1 cellular context compared by ENCODE assay signal in genomic region chr21:38958940-38959685, GRCh38.
TF ChIP-seq lines count a peak whose summit lies in the region.

No MANE protein-coding gene starts in this region.

TF ChIP-seq in HepG2, 621 proteins besides CTCF, POLR2A, EP300 and RAD21 (continued from another document):
- TF ChIP-seq HMGXB4 (CRISPR knock-in tag; IDR thresholded peaks at IDR 0.05; ENCODE audit: borderline replicate concordance in 1 of 2, low read depth in 1 of 2) = no peak
- TF ChIP-seq ZNF138 (CRISPR knock-in tag; IDR thresholded peaks at IDR 0.05; ENCODE audit: low read depth) = no peak
- no peak for TF ChIP-seq AHR (CRISPR knock-in tag; IDR thresholded peaks at IDR 0.05)
- no peak for TF ChIP-seq MEIS1 (CRISPR knock-in tag; IDR thresholded peaks at IDR 0.05; ENCODE audit: borderline replicate concordance)
- TF ChIP-seq THAP11 (CRISPR knock-in tag; IDR thresholded peaks at IDR 0.05) = 0 out of 2 replicates have a peak, but pooled peaks have one; percentile 17
- TF ChIP-seq ZNF704 (CRISPR knock-in tag; IDR thresholded peaks at IDR 0.05; ENCODE audit: borderline replicate concordance) = no peak
- no peak for TF ChIP-seq ZBTB3 (CRISPR knock-in tag; IDR thresholded peaks at IDR 0.05; ENCODE audit: borderline replicate concordance, low read depth)
- TF ChIP-seq ZNF691 (CRISPR knock-in tag; IDR thresholded peaks at IDR 0.05; ENCODE audit: borderline replicate concordance, low read depth) = no peak
- TF ChIP-seq IRF2 (CRISPR knock-in tag; IDR thresholded peaks at IDR 0.05) = 0 out of 2 replicates have a peak, but pooled peaks have one; percentile 19
- TF ChIP-seq TARDBP (CRISPR knock-in tag; IDR thresholded peaks at IDR 0.05) = peak; percentile 37; the same call in 1 of the 2 replicates
- no peak for TF ChIP-seq TEAD3 (CRISPR knock-in tag; optimal IDR thresholded peaks at IDR 0.05; ENCODE audit: borderline replicate concordance)
- TF ChIP-seq CREM (IDR thresholded peaks at IDR 0.05) = peak; percentile 65; the same call in 1 of the 2 replicates
- no peak for TF ChIP-seq CREM (CRISPR knock-in tag; IDR thresholded peaks at IDR 0.05)
- TF ChIP-seq ZNF430 (CRISPR knock-in tag; IDR thresholded peaks at IDR 0.05) = 0 out of 2 replicates have a peak, but pooled peaks have one; percentile 38
